8 cellular contexts compared by ENCODE assay signal in the genomic region with DNA sequence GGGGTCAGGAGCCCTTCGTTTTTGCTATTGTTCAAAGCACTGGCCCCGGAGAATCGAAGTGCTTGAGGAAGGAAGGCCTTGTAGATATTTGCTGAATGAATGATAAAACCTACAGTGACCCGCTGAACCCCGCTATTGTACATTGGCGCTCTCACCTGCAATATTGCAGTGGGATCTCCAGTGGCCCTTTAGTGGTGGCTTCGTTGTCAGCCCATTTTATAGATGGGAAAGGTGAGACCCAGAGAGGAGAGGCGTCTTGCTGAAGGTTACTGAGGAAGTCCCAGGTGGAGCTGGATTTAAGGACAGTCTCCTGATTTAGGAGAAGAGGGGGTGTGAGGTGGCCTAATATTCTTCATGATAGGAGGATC. TPM values are rescaled to one million over a fixed set of nuclear protein-coding genes. Genes with fewer than 3 reads are reported as not detected.
DNase-seq lines count a peak whose midpoint lies in the region; ATAC-seq and TF ChIP-seq lines count a peak whose summit lies in the region.

No MANE protein-coding gene starts in this region.

- peak in 4 of 9 donors; percentile 1 to 36 (median 18) for TF ChIP-seq CTCF in heart right ventricle (IDR thresholded peaks at IDR 0.05)
- TF ChIP-seq CTCF in brain (conservative IDR thresholded peaks at IDR 0.05), result peak; percentile 33 to 69
- peak; percentile 18 for TF ChIP-seq CTCF in upper lobe of right lung (IDR thresholded peaks at IDR 0.05)

- H3K27ac Mint-ChIP-seq in brain, result peak overlapping the region; percentile 15 to 85 (median 72)

- H3K9ac ChIP-seq in mesendoderm (ENCODE audit: low read length), result peak overlapping the region; percentile 53

- no peak overlapping the region for H2BK120ac ChIP-seq in mesendoderm (ENCODE audit: low read depth, low read length)

- peaks cover 3% of the 10 kb centered on the region for H3K79me2 ChIP-seq in mesendoderm (ENCODE audit: control insufficient read depth, insufficient read depth, low read length)

- H4K8ac ChIP-seq in mesendoderm (ENCODE audit: low read depth, low read length), result no peak overlapping the region

- H3K36me3 Mint-ChIP-seq in brain, result peaks cover 4% of the 10 kb centered on the region

- peak overlapping the region; percentile 65 for H2AK5ac ChIP-seq in mesendoderm (ENCODE audit: low read length)

- H3K4me3 ChIP-seq in heart right ventricle (peak overlapping the region; percentile 83 to 100 (median 95)), mesendoderm (ENCODE audit: low read length) (peak overlapping the region; percentile 29), upper lobe of right lung (peak overlapping the region; percentile 98)

- H3K36me3 ChIP-seq in heart right ventricle, result peaks cover 0 to 17% (median 4%) of the 10 kb centered on the region in 9 donors
- H3K36me3 ChIP-seq in mesendoderm (ENCODE audit: control insufficient read depth, insufficient read depth, low read length), result peaks cover 2% of the 10 kb centered on the region
- H3K36me3 ChIP-seq in upper lobe of right lung, result peaks cover 8% of the 10 kb centered on the region

- H4K5ac ChIP-seq in mesendoderm (ENCODE audit: low read length), result no peak overlapping the region

- DNase-seq in heart right ventricle (no peak), cardiac septum (ENCODE audit: low spot score) (no peak), mesendoderm (no peak), upper lobe of right lung (no peak), NCI-H146 (lab: John Stamatoyannopoulos, UW) (no peak), DMS79 treated with DMSO at 0.1 percent for 48 hours (lab: John Stamatoyannopoulos, UW) (no peak), dedifferentiated amniotic fluid mesenchymal stem cell (ENCODE audit: extremely low spot score) (no peak)

- H3K4me2 ChIP-seq in mesendoderm (ENCODE audit: low read length), result peak overlapping the region; percentile 68

- no peak overlapping the region for H3K4ac ChIP-seq in mesendoderm (ENCODE audit: low read depth, low read length)

- ATAC-seq in heart right ventricle, result no peak
- no peak for ATAC-seq in upper lobe of right lung

- WGBS in heart right ventricle, 2 donors, result 18 to 23% methylated on average over 8 of the region's 8 CpGs
- WGBS in mesendoderm (ENCODE audit: extremely low coverage, insufficient coverage, low lambda C conversion rate), result no CpG with 5 or more reads among the region's 8 CpGs

- peak overlapping the region; percentile 65 for H3K56ac ChIP-seq in mesendoderm (ENCODE audit: low read length)

- intact Hi-C loops in heart right ventricle (cut with DNase I) (loop anchor here (1.0 to 5.0 kb wide), 6 partner anchors 15 to 89 kb away; no protein-coding TSS in a partner anchor), cardiac septum (cut with DNase I) (loop anchor here (1.0 to 2.0 kb wide), 2 partner anchors 17 to 41 kb away; no protein-coding TSS in a partner anchor), upper lobe of right lung (cut with DNase I) (no loop called here)

- peaks cover 48% of the 10 kb centered on the region for H3K4me1 Mint-ChIP-seq in brain

- H3K27me3 ChIP-seq in heart right ventricle (peaks cover 0 to 10% (median 0%) of the 10 kb centered on the region in 7 donors), mesendoderm (ENCODE audit: insufficient read depth, low read length, poor library complexity) (no peaks in the 10 kb centered on the region), upper lobe of right lung (no peaks in the 10 kb centered on the region)

- peaks cover 9% of the 10 kb centered on the region for H3K79me1 ChIP-seq in mesendoderm (ENCODE audit: low read length)

- no peaks in the 10 kb centered on the region for H3K27me3 Mint-ChIP-seq in brain

- H3K4me1 ChIP-seq in heart right ventricle (peaks cover 0 to 81% (median 50%) of the 10 kb centered on the region in 9 donors), mesendoderm (ENCODE audit: control insufficient read depth, low read depth, low read length) (peaks cover 8% of the 10 kb centered on the region), upper lobe of right lung (peaks cover 22% of the 10 kb centered on the region)

- H3K9me3 ChIP-seq in heart right ventricle (no peaks in the 10 kb centered on the region), upper lobe of right lung (no peaks in the 10 kb centered on the region)

- no peak overlapping the region for H2BK5ac ChIP-seq in mesendoderm (ENCODE audit: low read length)

- no peak overlapping the region for H3K23ac ChIP-seq in mesendoderm (ENCODE audit: low read length)

- H3K18ac ChIP-seq in mesendoderm (ENCODE audit: low read length), result peak overlapping the region; percentile 20

- peak overlapping the region; percentile 87 to 99 (median 96) for H3K27ac ChIP-seq in heart right ventricle
- H3K27ac ChIP-seq in mesendoderm (ENCODE audit: low read depth, low read length), result no peak overlapping the region
- H3K27ac ChIP-seq in upper lobe of right lung, result peak overlapping the region; percentile 89

- H2BK15ac ChIP-seq in mesendoderm (replicated peaks; ENCODE audit: low read depth), result no peak overlapping the region

- H3K4me3 Mint-ChIP-seq in brain, result peak overlapping the region; percentile 80 to 92 (median 86)

- peaks cover 0 to 2% (median 0%) of the 10 kb centered on the region in 5 experiments for H3K9me3 Mint-ChIP-seq in brain

RNA-seq across cellular contexts. Expression of a gene that starts 1.2 kb away (rescaled TPM):
- total RNA-seq in heart right ventricle (10 to 100 TPM in 4 of 10 donors, 1 to 10 TPM in 6; 3.9 to 21.9 (median 9.0) TPM), cardiac septum (3.6 TPM), upper lobe of right lung (27.5 TPM)
- polyA plus RNA-seq in heart right ventricle (10 to 100 TPM; 13.2 to 21.1 TPM), brain (ENCODE audit: insufficient read depth, low read depth, low replicate concordance) (8.3 TPM)
- polyA plus RNA-seq in mesendoderm (2013, experiment 1 of 2), result 6.5 TPM
- polyA plus RNA-seq in mesendoderm (2013, experiment 2 of 2), result 6.8 TPM

RNA-seq across cellular contexts. Expression of a gene that starts 17.8 kb away (rescaled TPM):
- total RNA-seq in heart right ventricle, result 10 to 100 TPM; 37.4 to 63.4 (median 50.6) TPM
- polyA plus RNA-seq in heart right ventricle, result 10 to 100 TPM; 24.9 to 32.6 TPM
- 46.2 TPM for total RNA-seq in cardiac septum
- polyA plus RNA-seq in brain (ENCODE audit: insufficient read depth, low read depth, low replicate concordance), result 75.7 TPM
- polyA plus RNA-seq in mesendoderm (2013, experiment 1 of 2), result 57.1 TPM
- polyA plus RNA-seq in mesendoderm (2013, experiment 2 of 2), result 57.4 TPM
- 53.7 TPM for total RNA-seq in upper lobe of right lung

RNA-seq across cellular contexts. Expression of a gene that starts 38.7 kb away (rescaled TPM):
- total RNA-seq in heart right ventricle (under 1 TPM in 8 of 10 donors, not detected in 2; 0.11 to 0.87 (median 0.33) TPM), cardiac septum (not detected), upper lobe of right lung (0.43 TPM)
- polyA plus RNA-seq in heart right ventricle (under 1 TPM; 0.19 to 0.80 TPM), brain (ENCODE audit: insufficient read depth, low read depth, low replicate concordance) (7.1 TPM)
- 0.13 TPM for polyA plus RNA-seq in mesendoderm (2013, experiment 1 of 2)
- polyA plus RNA-seq in mesendoderm (2013, experiment 2 of 2), result 0.13 TPM

RNA-seq across cellular contexts. Expression of a gene that starts 54.1 kb away (rescaled TPM):
- 1 to 10 TPM; 2.3 to 7.3 (median 3.8) TPM for total RNA-seq in heart right ventricle
- 1 to 10 TPM; 8.6 to 9.4 TPM for polyA plus RNA-seq in heart right ventricle
- total RNA-seq in cardiac septum, result 3.5 TPM
- 26.4 TPM for polyA plus RNA-seq in brain (ENCODE audit: insufficient read depth, low read depth, low replicate concordance)
- polyA plus RNA-seq in mesendoderm (2013, experiment 1 of 2), result 15.3 TPM
- polyA plus RNA-seq in mesendoderm (2013, experiment 2 of 2), result 15.6 TPM
- total RNA-seq in upper lobe of right lung, result 9.5 TPM

Comparison
In these comparisons a context has a peak if more than half of its experiments do, and no peak if none do; other contexts are left out.
1. H3K4me3 ChIP-seq: peak in every context shown above with its lines; median percentile 98 in upper lobe of right lung; 95 in heart right ventricle; 29 in mesendoderm.